ENCODE assay signal across 33 cellular contexts in genomic region chr15:76127169-76127568, GRCh38.
"Had no signal": no experiment of that assay in that cellular context is flagged by ENCODE, and none has a peak within 500 bp of the region (broad histone marks: within the 10 kb centered on the region; RNA-seq: fewer than 3 reads in every experiment).

No MANE protein-coding gene starts in this region.

- H3K36me3 ChIP-seq: adrenal gland, cardiac muscle cell had no signal

- H3K9me3 Mint-ChIP-seq: activated B cell treated with CpG ODN at 0.5 μM for 24 hours; activated CD4-positive, alpha-beta memory T cell treated with anti-CD3 and anti-CD28 coated beads for 36 hours; activated CD4-positive, alpha-beta T cell treated with anti-CD3 and anti-CD28 coated beads, Interleukin-2, amount 10 ng/mL, durations not matched to agents 24 days and 14 days; activated naive CD4-positive, alpha-beta T cell treated with anti-CD3 and anti-CD28 coated beads for 36 hours; activated naive CD4-positive, alpha-beta T cell treated with anti-CD3 and anti-CD28 coated beads, Interleukin-2, amount 50 U/mL, for 72 hours; activated naive CD8-positive, alpha-beta T cell treated with anti-CD3 and anti-CD28 coated beads for 36 hours; activated T-cell treated with anti-CD3 and anti-CD28 coated beads, Interleukin-2, amount 50 U/mL, for 4 hours; activated T-cell treated with anti-CD3 and anti-CD28 coated beads, Interleukin-2, amount 50 U/mL, for 72 hours; activated T-helper 1 cell treated with anti-CD3 and anti-CD28 coated beads, Interleukin-12 subunit alpha, Interleukin-12 subunit beta, Interleukin-2, Interleukin-4 antibody, amounts not matched to agents 30 ng/mL and 10 ng/mL and 1 ng/mL, durations not matched to agents 14 hours and 24 hours and 36 hours; activated T-helper 17 cell treated with anti-CD3 and anti-CD28 coated beads, Interleukin-2, amount 50 U/mL, for 72 hours; central memory CD8-positive, alpha-beta T cell; T-cell had no signal

- H3K4me3 ChIP-seq: adrenal gland, cardiac muscle cell had no signal

- H3K4me1 ChIP-seq: adrenal gland had no signal

- H3K4me1 Mint-ChIP-seq: activated B cell treated with CpG ODN at 0.5 μM for 24 hours; activated CD4-positive, alpha-beta T cell treated with anti-CD3 and anti-CD28 coated beads, Interleukin-2, amount 10 ng/mL, durations not matched to agents 24 days and 14 days; activated naive CD8-positive, alpha-beta T cell treated with anti-CD3 and anti-CD28 coated beads for 36 hours; activated T-helper 17 cell treated with anti-CD3 and anti-CD28 coated beads, Interleukin-2, amount 50 U/mL, for 72 hours; brain; central memory CD8-positive, alpha-beta T cell; T-cell; T-helper 17 cell had no signal

- H3K27ac Mint-ChIP-seq: activated B cell treated with CpG ODN at 0.5 μM for 24 hours; activated CD4-positive, alpha-beta memory T cell treated with anti-CD3 and anti-CD28 coated beads for 36 hours; activated CD4-positive, alpha-beta T cell treated with anti-CD3 and anti-CD28 coated beads, Interleukin-2, amount 10 ng/mL, durations not matched to agents 24 days and 14 days; activated CD8-positive, alpha-beta T cell treated with anti-CD3 and anti-CD28 coated beads for 36 hours; activated naive CD4-positive, alpha-beta T cell treated with anti-CD3 and anti-CD28 coated beads for 36 hours; activated naive CD4-positive, alpha-beta T cell treated with anti-CD3 and anti-CD28 coated beads, Interleukin-2, amount 50 U/mL, for 72 hours; activated naive CD8-positive, alpha-beta T cell treated with anti-CD3 and anti-CD28 coated beads for 36 hours; activated T-cell treated with anti-CD3 and anti-CD28 coated beads, Interleukin-2, amount 50 U/mL, for 72 hours; activated T-helper 1 cell treated with anti-CD3 and anti-CD28 coated beads, Interleukin-12 subunit alpha, Interleukin-12 subunit beta, Interleukin-2, Interleukin-4 antibody, amounts not matched to agents 30 ng/mL and 10 ng/mL and 1 ng/mL, durations not matched to agents 14 hours and 24 hours and 36 hours; activated T-helper 17 cell treated with anti-CD3 and anti-CD28 coated beads, Interleukin-2, amount 50 U/mL, for 72 hours; brain; T-cell; T-helper 17 cell had no signal

- H3K27me3 ChIP-seq: adrenal gland had no signal

- H3K4me3 Mint-ChIP-seq: activated B cell treated with CpG ODN at 0.5 μM for 24 hours; activated CD4-positive, alpha-beta memory T cell treated with anti-CD3 and anti-CD28 coated beads for 36 hours; activated CD4-positive, alpha-beta T cell treated with anti-CD3 and anti-CD28 coated beads, Interleukin-2, amount 10 ng/mL, durations not matched to agents 24 days and 14 days; activated CD8-positive, alpha-beta T cell treated with anti-CD3 and anti-CD28 coated beads for 36 hours; activated naive CD4-positive, alpha-beta T cell treated with anti-CD3 and anti-CD28 coated beads for 36 hours; activated naive CD8-positive, alpha-beta T cell treated with anti-CD3 and anti-CD28 coated beads for 36 hours; activated T-cell treated with anti-CD3 and anti-CD28 coated beads, Interleukin-2, amount 50 U/mL, for 4 hours; activated T-cell treated with anti-CD3 and anti-CD28 coated beads, Interleukin-2, amount 50 U/mL, for 72 hours; activated T-helper 1 cell treated with anti-CD3 and anti-CD28 coated beads, Interleukin-12 subunit alpha, Interleukin-12 subunit beta, Interleukin-2, Interleukin-4 antibody, amounts not matched to agents 30 ng/mL and 10 ng/mL and 1 ng/mL, durations not matched to agents 14 hours and 24 hours and 36 hours; activated T-helper 17 cell treated with anti-CD3 and anti-CD28 coated beads, Interleukin-2, amount 50 U/mL, for 72 hours; brain; central memory CD8-positive, alpha-beta T cell; T-cell; T-helper 17 cell had no signal

- H3K9me3 ChIP-seq: adrenal gland had no signal

- H3K27ac ChIP-seq: adrenal gland, cardiac muscle cell, VCaP had no signal

- H3K36me3 Mint-ChIP-seq: activated CD4-positive, alpha-beta memory T cell treated with anti-CD3 and anti-CD28 coated beads for 36 hours; activated naive CD4-positive, alpha-beta T cell treated with anti-CD3 and anti-CD28 coated beads, Interleukin-2, amount 50 U/mL, for 72 hours; activated naive CD8-positive, alpha-beta T cell treated with anti-CD3 and anti-CD28 coated beads for 36 hours; brain; T-cell had no signal

- DNase-seq: activated B cell treated with CpG ODN at 0.5 μM for 24 hours; activated CD4-positive, alpha-beta memory T cell treated with anti-CD3 and anti-CD28 coated beads for 36 hours; activated CD4-positive, alpha-beta T cell treated with anti-CD3 and anti-CD28 coated beads for 4 hours; activated CD4-positive, alpha-beta T cell treated with anti-CD3 and anti-CD28 coated beads, Interleukin-2, amount 10 ng/mL, durations not matched to agents 24 days and 14 days; activated CD4-positive, alpha-beta T cell treated with anti-CD3 and anti-CD28 coated beads, Interleukin-2, amount 50 U/mL, for 1 hour; activated CD4-positive, alpha-beta T cell treated with anti-CD3 and anti-CD28 coated beads, Interleukin-2, amount 50 U/mL, for 4 hours; activated CD4-positive, CD25-positive, alpha-beta regulatory T cell treated with anti-CD3 and anti-CD28 coated beads, Interleukin-2, amount 50 U/mL, for 72 hours; activated CD8-positive, alpha-beta memory T cell treated with anti-CD3 and anti-CD28 coated beads, Interleukin-2, amount 50 U/mL, for 4 hours; activated CD8-positive, alpha-beta T cell treated with anti-CD3 and anti-CD28 coated beads for 36 hours; activated gamma-delta T cell treated with Interleukin-2 at 50 U/mL for 16 hours; activated naive CD4-positive, alpha-beta T cell; activated naive CD4-positive, alpha-beta T cell treated with anti-CD3 and anti-CD28 coated beads for 36 hours; activated naive CD4-positive, alpha-beta T cell treated with anti-CD3 and anti-CD28 coated beads, Interleukin-2, amount 50 U/mL, for 16 hours; activated naive CD8-positive, alpha-beta T cell treated with anti-CD3 and anti-CD28 coated beads for 36 hours; activated T-cell treated with anti-CD3 and anti-CD28 coated beads for 4 hours; activated T-cell treated with anti-CD3 and anti-CD28 coated beads, Interleukin-2, amount 50 U/mL, for 1 hour; activated T-cell treated with anti-CD3 and anti-CD28 coated beads, Interleukin-2, amount 50 U/mL, for 4 hours; activated T-cell treated with anti-CD3 and anti-CD28 coated beads, Interleukin-2, amount 50 U/mL, for 72 hours; adrenal gland; amniotic stem cell; aorta; caudate nucleus; cerebellar nuclear complex; T-cell; T-helper 17 cell; T-helper 9 cell had no signal

- ATAC-seq: activated CD8-positive, alpha-beta T cell treated with anti-CD3 and anti-CD28 coated beads for 36 hours; activated naive CD4-positive, alpha-beta T cell treated with anti-CD3 and anti-CD28 coated beads, Interleukin-2, amount 50 U/mL, for 72 hours; activated T-cell treated with anti-CD3 and anti-CD28 coated beads, Interleukin-2, amount 50 U/mL, for 4 hours; activated T-cell treated with anti-CD3 and anti-CD28 coated beads, Interleukin-2, amount 50 U/mL, for 72 hours; activated T-helper 17 cell treated with anti-CD3 and anti-CD28 coated beads, Interleukin-2, amount 50 U/mL, for 72 hours; T-cell; T-helper 17 cell had no signal
